24 cellular contexts compared by ENCODE assay signal in genomic region chr7:42213093-42213492, GRCh38. TPM values are rescaled to one million over a fixed set of nuclear protein-coding genes. Genes with fewer than 3 reads are reported as not detected.
A peak's percentile ranks its signal among the peaks of the same experiment; 100 is the strongest.
DNase-seq lines count a peak whose midpoint lies in the region; ATAC-seq and TF ChIP-seq lines count a peak whose summit lies in the region.
"Had no signal": no experiment of that assay in that cellular context is flagged by ENCODE, and none has a peak within 500 bp of the region (broad histone marks: within the 10 kb centered on the region; RNA-seq: fewer than 3 reads in every experiment).

No MANE protein-coding gene starts in this region.

- H3K4me2 ChIP-seq in GM23338 (peak overlapping the region; percentile 0), neuronal stem cell (ENCODE audit: insufficient read depth, low read length, poor library complexity, severe bottlenecking) (no peak overlapping the region)
- H3K4me2 ChIP-seq: BLaER1 treated with 17β-estradiol and CSF1 and Interleukin-3, amounts not matched to agents 10 nM and 100 nM had no signal

- no peaks in the 10 kb centered on the region for H3K9me3 ChIP-seq in HUES64 (ENCODE audit: insufficient read depth, low read depth, low read length)
- no peaks in the 10 kb centered on the region for H3K9me3 ChIP-seq in endodermal cell (ENCODE audit: control insufficient read depth, low read length)
- no peaks in the 10 kb centered on the region for H3K9me3 ChIP-seq in neuronal stem cell (replicated peaks in 1 of 2; ENCODE audit: control insufficient read depth in 2 of 2, insufficient read depth in 1 of 2, low read depth in 1 of 2, low read length in 2 of 2)
- H3K9me3 ChIP-seq: BLaER1 treated with 17β-estradiol and CSF1 and Interleukin-3, amounts not matched to agents 10 nM and 100 nM; SJCRH30 had no signal

- peak overlapping the region; percentile 1; the same call in 1 of the 2 replicates for H3K9ac ChIP-seq in HUES64 (ENCODE audit: low read depth, low read length)
- no peak overlapping the region for H3K9ac ChIP-seq in endodermal cell (ENCODE audit: extremely low read depth, low read length, poor library complexity, severe bottlenecking)
- H3K9ac ChIP-seq in neuronal stem cell (ENCODE audit: low read depth, low read length, poor library complexity): no peak overlapping the region
- H3K9ac ChIP-seq: BLaER1 treated with 17β-estradiol and CSF1 and Interleukin-3, amounts not matched to agents 10 nM and 100 nM had no signal

- no peaks in the 10 kb centered on the region for H3F3A ChIP-seq in GM23338 (replicated peaks; ENCODE audit: low read depth)

- no peak overlapping the region for H3K23ac ChIP-seq in neuronal stem cell (ENCODE audit: low read depth, low read length, poor library complexity)

- DNase-seq in GM23338 (ENCODE audit: low spot score) (no peak), endodermal cell (no peak), neuronal stem cell (ENCODE audit: low spot score) (no peak), GOT3 (lab: John Stamatoyannopoulos, UW) (no peak), nucleus accumbens (lab: John Stamatoyannopoulos, UW) (no peak)
- DNase-seq in NK-92 treated with Interleukin-12 subunit alpha and Interleukin-12 subunit beta, amount 100 ng/mL, for 24 hours (lab: John Stamatoyannopoulos, UW): no peak
- DNase-seq: AML-193; CD4-positive, alpha-beta T cell; Kasumi-1; NCI-H1092 treated with DMSO at 0.1 percent for 48 hours; NCI-H1436 treated with DMSO at 0.1 percent for 48 hours; NCI-H187 treated with DMSO at 0.1 percent for 48 hours; NCI-H2107; NCI-H446; NCI-H524 treated with DMSO at 0.1 percent for 48 hours; NCI-H774; PC-3; SJCRH30 had no signal

- H2BK15ac ChIP-seq in neuronal stem cell (ENCODE audit: low read length): no peak overlapping the region

- no peak overlapping the region for H2BK12ac ChIP-seq in neuronal stem cell (ENCODE audit: low read length)

- peak overlapping the region; percentile 55; the same call in 1 of the 2 replicates for H3K27ac Mint-ChIP-seq in GM23338
- H3K27ac Mint-ChIP-seq in endodermal cell: no peak overlapping the region
- H3K27ac Mint-ChIP-seq: CD4-positive, alpha-beta T cell had no signal

- H3K79me2 ChIP-seq in GM23338 (replicated peaks; ENCODE audit: insufficient read depth): peaks cover 15% of the 10 kb centered on the region

- ATAC-seq in GM23338: no peak
- ATAC-seq: HCT116, K562, PC-3, Right ventricle myocardium inferior, SK-N-SH treated with all-trans-retinoic acid at 6 μM for 48 hours had no signal

- H2AFZ ChIP-seq in GM23338: no peak overlapping the region
- no peak overlapping the region for H2AFZ ChIP-seq in neuronal stem cell (ENCODE audit: low read length)

- H3K4me3 ChIP-seq in GM23338 (no peak overlapping the region), HUES64 (ENCODE audit: low read length) (no peak overlapping the region), endodermal cell (ENCODE audit: low read length) (no peak overlapping the region), neuronal stem cell (ENCODE audit: low read length in 2 of 2) (no peak overlapping the region)
- H3K4me3 ChIP-seq: BLaER1 treated with 17β-estradiol and CSF1 and Interleukin-3, amounts not matched to agents 10 nM and 100 nM; K562; SJCRH30 had no signal

- peaks cover 2% of the 10 kb centered on the region for H3K27me3 Mint-ChIP-seq in GM23338 (ENCODE audit: insufficient read depth, low read depth, poor library complexity)
- no peaks in the 10 kb centered on the region for H3K27me3 Mint-ChIP-seq in endodermal cell (ENCODE audit: insufficient read depth)

- H3K36me3 Mint-ChIP-seq in GM23338 (ENCODE audit: low read depth) (peaks cover 4% of the 10 kb centered on the region; the same call in 2 of the 3 replicates), endodermal cell (ENCODE audit: low read depth) (no peaks in the 10 kb centered on the region)

- H2AK5ac ChIP-seq in neuronal stem cell (ENCODE audit: low read depth, low read length): no peak overlapping the region

- H3K9me3 Mint-ChIP-seq in GM23338 (no peaks in the 10 kb centered on the region), endodermal cell (no peaks in the 10 kb centered on the region)
- H3K9me3 Mint-ChIP-seq: CD4-positive, alpha-beta T cell had no signal

- no peaks in the 10 kb centered on the region for H4K20me1 ChIP-seq in GM23338 (replicated peaks; ENCODE audit: insufficient read depth)
- H4K20me1 ChIP-seq: BLaER1 treated with 17β-estradiol and CSF1 and Interleukin-3, amounts not matched to agents 10 nM and 100 nM had no signal

- no peak for TF ChIP-seq CTCF in GM23338 (conservative IDR thresholded peaks at IDR 0.05; ENCODE audit: low read depth in 2 of 2)
- no peak for TF ChIP-seq CTCF in endodermal cell (conservative IDR thresholded peaks at IDR 0.05)

- no peak overlapping the region for H2BK5ac ChIP-seq in neuronal stem cell (ENCODE audit: low read length)

- H3K27me3 ChIP-seq in GM23338 (ENCODE audit: insufficient read depth) (no peaks in the 10 kb centered on the region), HUES64 (ENCODE audit: insufficient read depth, low read length) (no peaks in the 10 kb centered on the region), endodermal cell (ENCODE audit: control insufficient read depth, insufficient read depth, low read length, poor library complexity, severe bottlenecking) (no peaks in the 10 kb centered on the region), neuronal stem cell (ENCODE audit: control insufficient read depth in 3 of 3, insufficient read depth in 3 of 3, low read depth in 1 of 3, low read length in 3 of 3) (no peaks in the 10 kb centered on the region)
- H3K27me3 ChIP-seq: BLaER1 treated with 17β-estradiol and CSF1 and Interleukin-3, amounts not matched to agents 10 nM and 100 nM; SJCRH30 had no signal

- no peak overlapping the region for H4K91ac ChIP-seq in neuronal stem cell (ENCODE audit: low read depth, low read length, poor library complexity)

- H3K4me1 ChIP-seq in GM23338 (ENCODE audit: insufficient read depth): peaks cover 46% of the 10 kb centered on the region
- H3K4me1 ChIP-seq in HUES64 (ENCODE audit: insufficient read depth, low read length): peaks cover 58% of the 10 kb centered on the region
- peaks cover 10% of the 10 kb centered on the region for H3K4me1 ChIP-seq in endodermal cell (ENCODE audit: control insufficient read depth, insufficient read depth, low read length)
- peaks cover 27 to 28% of the 10 kb centered on the region in 2 donors for H3K4me1 ChIP-seq in neuronal stem cell (ENCODE audit: control insufficient read depth in 2 of 2, insufficient read depth in 1 of 2, low read depth in 1 of 2, low read length in 2 of 2)
- H3K4me1 ChIP-seq: BLaER1 treated with 17β-estradiol and CSF1 and Interleukin-3, amounts not matched to agents 10 nM and 100 nM; SJCRH30 had no signal

- no peak overlapping the region for H3K18ac ChIP-seq in neuronal stem cell (ENCODE audit: low read length)

- peak overlapping the region; percentile 63 for H3K27ac ChIP-seq in GM23338 (ENCODE audit: low read depth)
- peak overlapping the region; percentile 78 for H3K27ac ChIP-seq in HUES64 (ENCODE audit: low read depth, low read length)
- H3K27ac ChIP-seq in endodermal cell (ENCODE audit: low read depth, low read length): peak overlapping the region; percentile 95
- peak overlapping the region; percentile 96 for H3K27ac ChIP-seq in neuronal stem cell (replicated peaks; ENCODE audit: low read length)
- H3K27ac ChIP-seq: BLaER1 treated with 17β-estradiol and CSF1 and Interleukin-3, amounts not matched to agents 10 nM and 100 nM; SJCRH30 had no signal

- no peaks in the 10 kb centered on the region for H3K9me2 ChIP-seq in GM23338 (ENCODE audit: insufficient read depth)

- WGBS in HUES64: 92% methylated on average over 1 of the region's 3 CpGs
- WGBS in endodermal cell (ENCODE audit: insufficient coverage in 1 of 2, insufficient read length in 1 of 2), 2 experiments: 86 to 100% methylated on average over 1 of the region's 3 CpGs
- no CpG with 5 or more reads among the region's 3 CpGs for WGBS in neuronal stem cell (ENCODE audit: extremely low coverage in 2 of 2, insufficient read length in 2 of 2, insufficient replicate concordance in 1 of 2), 2 donors

- no peak overlapping the region for H4K8ac ChIP-seq in neuronal stem cell (ENCODE audit: low read depth, low read length)

- H3K79me1 ChIP-seq in neuronal stem cell (ENCODE audit: low read depth, low read length): no peaks in the 10 kb centered on the region

- H3K4me3 Mint-ChIP-seq in GM23338: no peak overlapping the region
- H3K4me3 Mint-ChIP-seq in endodermal cell: no peak overlapping the region
- H3K4me3 Mint-ChIP-seq: CD4-positive, alpha-beta T cell had no signal

- H3K4ac ChIP-seq in neuronal stem cell (ENCODE audit: low read length): no peak overlapping the region

- H3K36me3 ChIP-seq in GM23338 (ENCODE audit: insufficient read depth) (no peaks in the 10 kb centered on the region), HUES64 (ENCODE audit: insufficient read depth, low read length) (peaks cover 18% of the 10 kb centered on the region; the same call in 1 of the 2 replicates), endodermal cell (ENCODE audit: control insufficient read depth, insufficient read depth, low read length) (no peaks in the 10 kb centered on the region), neuronal stem cell (replicated peaks in 1 of 2; ENCODE audit: control insufficient read depth in 2 of 2, insufficient read depth in 2 of 2, low read length in 2 of 2) (peaks cover 4 to 85% of the 10 kb centered on the region in 2 donors)

- no peak overlapping the region for H3K14ac ChIP-seq in neuronal stem cell (ENCODE audit: low read length)

- H2BK120ac ChIP-seq in neuronal stem cell (ENCODE audit: low read depth, low read length): no peak overlapping the region

- peaks cover 72% of the 10 kb centered on the region for H3K4me1 Mint-ChIP-seq in GM23338
- peaks cover 38% of the 10 kb centered on the region for H3K4me1 Mint-ChIP-seq in endodermal cell

TF ChIP-seq in GM23338, 12 proteins besides CTCF, POLR2A, EP300 and RAD21 (continues in another document):
- TF ChIP-seq POLR2AphosphoS5 (IDR thresholded peaks at IDR 0.05; ENCODE audit: low read depth): no peak
- no peak for TF ChIP-seq JUNB (IDR thresholded peaks at IDR 0.05; ENCODE audit: unreplicated experiment)
- TF ChIP-seq, protein P1, sequence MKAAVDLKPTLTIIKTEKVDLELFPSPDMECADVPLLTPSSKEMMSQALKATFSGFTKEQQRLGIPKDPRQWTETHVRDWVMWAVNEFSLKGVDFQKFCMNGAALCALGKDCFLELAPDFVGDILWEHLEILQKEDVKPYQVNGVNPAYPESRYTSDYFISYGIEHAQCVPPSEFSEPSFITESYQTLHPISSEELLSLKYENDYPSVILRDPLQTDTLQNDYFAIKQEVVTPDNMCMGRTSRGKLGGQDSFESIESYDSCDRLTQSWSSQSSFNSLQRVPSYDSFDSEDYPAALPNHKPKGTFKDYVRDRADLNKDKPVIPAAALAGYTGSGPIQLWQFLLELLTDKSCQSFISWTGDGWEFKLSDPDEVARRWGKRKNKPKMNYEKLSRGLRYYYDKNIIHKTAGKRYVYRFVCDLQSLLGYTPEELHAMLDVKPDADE (IDR thresholded peaks at IDR 0.05): no peak

RNA-seq across cellular contexts. Expression of gene GLI3, which starts 23.9 kb away (rescaled TPM):
- total RNA-seq in GM23338 (2014; rRNA removed; shearing (Covaris generic)): 17.0 and 17.9 TPM in 2 replicates
- polyA plus RNA-seq in GM23338 (2016; fragmentation: Nextera tagmentation; extraction: Ambion mirVana): 16.1 and 23.5 TPM in 2 replicates
- polyA plus RNA-seq in HUES64 (2013, experiment 1 of 2): 20.6 TPM
- 24.7 TPM for polyA plus RNA-seq in HUES64 (2013, experiment 2 of 2)
- 10 to 100 TPM in 1 of 2 donors, 1 to 10 TPM in 1; 2.7 to 10.2 TPM for total RNA-seq in endodermal cell
- polyA plus RNA-seq in endodermal cell (2013, experiment 1 of 2): 54.9 TPM
- 52.9 TPM for polyA plus RNA-seq in endodermal cell (2013, experiment 2 of 2)
- polyA plus RNA-seq in neuronal stem cell (2013, experiment 1 of 2): 54.7 TPM
- 56.9 TPM for polyA plus RNA-seq in neuronal stem cell (2013, experiment 2 of 2)
